Comparison of ENCODE assay signal across 8 cellular contexts in genomic region chr17:50708050-50709000, GRCh38. TPM values are rescaled to one million over a fixed set of nuclear protein-coding genes. Genes with fewer than 3 reads are reported as not detected.
DNase-seq lines count a peak whose midpoint lies in the region; ATAC-seq and TF ChIP-seq lines count a peak whose summit lies in the region.

No MANE protein-coding gene starts in this region.

- no peaks in the 10 kb centered on the region for H3K27me3 ChIP-seq in ascending aorta

- intact Hi-C loops in ascending aorta (cut with DNase I), result no loop called here

- no peak for ATAC-seq in HG02870 (IDR thresholded peaks at IDR 0.05; ENCODE audit: unreplicated experiment)

- H3K4me3 ChIP-seq in ascending aorta (peak overlapping the region; percentile 69 to 74), iPS-18c (ENCODE audit: insufficient read depth, low read depth, low read length) (peak overlapping the region; percentile 84), skin epidermis (peak overlapping the region; percentile 53 to 81 (median 71))

- no peak for TF ChIP-seq CTCF in ascending aorta (IDR thresholded peaks at IDR 0.05)

- peak; percentile 60 for DNase-seq in NCI-H1694 treated with DMSO at 0.1 percent for 48 hours (lab: John Stamatoyannopoulos, UW)
- DNase-seq in NCI-H1694 (lab: John Stamatoyannopoulos, UW), result no peak
- DNase-seq in NCI-H1105 (lab: John Stamatoyannopoulos, UW), result peak; percentile 13
- no peak for DNase-seq in ascending aorta (ENCODE audit: low spot score in 2 of 2)
- DNase-seq in kidney glomerular epithelial cell (lab: John Stamatoyannopoulos, UW), result no peak

- H3K27ac ChIP-seq in ascending aorta (peak overlapping the region; percentile 88 to 91), skin epidermis (peak overlapping the region; percentile 52 to 99 (median 93))

- H3K9me3 ChIP-seq in ascending aorta (no peaks in the 10 kb centered on the region), iPS-18c (ENCODE audit: control insufficient read depth, insufficient read depth, low read length) (no peaks in the 10 kb centered on the region)

- peaks cover 11 to 31% of the 10 kb centered on the region in 2 donors for H3K4me1 ChIP-seq in ascending aorta

- peaks cover 0 to 6% of the 10 kb centered on the region in 2 donors for H3K36me3 ChIP-seq in ascending aorta

RNA-seq across cellular contexts. Expression of gene ANKRD40, which starts 0.6 kb away (rescaled TPM):
- total RNA-seq in ascending aorta, result 35.4 TPM

RNA-seq across cellular contexts. Expression of gene LUC7L3, which starts 11.1 kb away (rescaled TPM):
- total RNA-seq in ascending aorta, result 32.0 TPM

RNA-seq across cellular contexts. Expression of gene ANKRD40CL, which starts 59.0 kb away (rescaled TPM):
- not detected for total RNA-seq in ascending aorta

Comparison
In these comparisons a context has a peak if more than half of its experiments do, and no peak if none do; other contexts are left out.
1. DNase-seq: peak in NCI-H1694 treated with DMSO at 0.1 percent for 48 hours (single experiment) and NCI-H1105 (single experiment); none in NCI-H1694 (single experiment), ascending aorta (0 of 2) and kidney glomerular epithelial cell (single experiment).
2. Peak in every context shown above with its lines, with median percentiles within 50 percentile points of each other: H3K4me3 ChIP-seq.